16 cellular contexts compared by ENCODE assay signal in genomic region chr9:20557890-20558608, GRCh38.
DNase-seq lines count a peak whose midpoint lies in the region; ATAC-seq and TF ChIP-seq lines count a peak whose summit lies in the region.
"Had no signal": no experiment of that assay in that cellular context is flagged by ENCODE, and none has a peak within 500 bp of the region (broad histone marks: within the 10 kb centered on the region; RNA-seq: fewer than 3 reads in every experiment).

No MANE protein-coding gene starts in this region.

- CTCF ChIA-PET in mammary epithelial cell (lab: Charles Lee; ENCODE audit: low non-redundant PET): no interaction called here

- BruUV-seq in mammary epithelial cell (replicated peaks; lab: Mats Ljungman, UMichigan): TSS peak; percentile 66

- WGBS in mammary epithelial cell (ENCODE audit: low coverage, missing lambda C conversion rate): 79% methylated on average over 5 of the region's 5 CpGs

- H3K4me3 Mint-ChIP-seq in T-helper 17 cell: no peak overlapping the region
- H3K4me3 Mint-ChIP-seq: activated T-cell treated with anti-CD3 and anti-CD28 coated beads, Interleukin-2, amount 50 U/mL, for 4 hours; B cell had no signal

- peak overlapping the region; percentile 56 for H3K27ac Mint-ChIP-seq in T-helper 17 cell
- H3K27ac Mint-ChIP-seq: B cell had no signal

- no peaks in the 10 kb centered on the region for H4K20me1 ChIP-seq in mammary epithelial cell (ENCODE audit: insufficient read depth, low read length)

- H3K79me2 ChIP-seq in mammary epithelial cell (ENCODE audit: insufficient read depth, low read length): no peaks in the 10 kb centered on the region
- H3K79me2 ChIP-seq: parathyroid adenoma had no signal

- intact Hi-C loops in mammary epithelial cell (cut with micrococcal nuclease) (loop anchor here (1.0 to 10.0 kb wide), 3 partner anchors 63 to 633 kb away; partner anchors contain the start of gene FOCAD), breast epithelium (cut with DNase I; ENCODE audit: low total_unique reads) (no loop called here), uterus (cut with DNase I; ENCODE audit: low total_unique reads) (no loop called here)

- no peak overlapping the region for H2AFZ ChIP-seq in mammary epithelial cell (ENCODE audit: low read depth, low read length)
- H2AFZ ChIP-seq: parathyroid adenoma had no signal

- H3K9ac ChIP-seq in mammary epithelial cell (ENCODE audit: insufficient read depth, low read length): no peak overlapping the region
- H3K9ac ChIP-seq: parathyroid adenoma had no signal

- in situ Hi-C loops in mammary epithelial cell (cut with MboI; ENCODE audit: low sequenced_read_pairs in 2 of 2): no loop called here

- dilution Hi-C loops in mammary epithelial cell (cut with HindIII; ENCODE audit: low sequenced_read_pairs): no loop called here

- H3K36me3 ChIP-seq in mammary epithelial cell (ENCODE audit: insufficient read depth, low read length) (no peaks in the 10 kb centered on the region), breast epithelium (no peaks in the 10 kb centered on the region), uterus (no peaks in the 10 kb centered on the region)
- H3K36me3 ChIP-seq: lower lobe of right lung had no signal

- H3K27me3 ChIP-seq in mammary epithelial cell (ENCODE audit: insufficient read depth, low read length): no peaks in the 10 kb centered on the region
- H3K27me3 ChIP-seq in breast epithelium: no peaks in the 10 kb centered on the region
- H3K27me3 ChIP-seq in foreskin keratinocyte: no peaks in the 10 kb centered on the region
- no peaks in the 10 kb centered on the region for H3K27me3 ChIP-seq in uterus

- H3K4me3 ChIP-seq in mammary epithelial cell (replicated peaks in 1 of 3; ENCODE audit: insufficient read depth in 1 of 3, low read depth in 2 of 3, low read length in 3 of 3) (no peak overlapping the region), breast epithelium (no peak overlapping the region), uterus (no peak overlapping the region)
- H3K4me3 ChIP-seq: lower lobe of right lung had no signal

- no peak overlapping the region for H3K27ac ChIP-seq in mammary epithelial cell (ENCODE audit: insufficient read depth, low read depth, low read length)
- no peak overlapping the region for H3K27ac ChIP-seq in breast epithelium
- peak overlapping the region; percentile 80 for H3K27ac ChIP-seq in foreskin keratinocyte
- peak overlapping the region; percentile 38 to 69 for H3K27ac ChIP-seq in uterus
- H3K27ac ChIP-seq: lower lobe of right lung, parathyroid adenoma, RWPE1 had no signal

- no peaks in the 10 kb centered on the region for H3K27me3 Mint-ChIP-seq in T-helper 17 cell

- peaks cover 56% of the 10 kb centered on the region for H3K4me1 Mint-ChIP-seq in T-helper 17 cell

- H3K4me1 ChIP-seq in mammary epithelial cell (ENCODE audit: insufficient read depth, low read length): peaks cover 10% of the 10 kb centered on the region
- H3K4me1 ChIP-seq in breast epithelium: no peaks in the 10 kb centered on the region
- H3K4me1 ChIP-seq in foreskin keratinocyte: peaks cover 33% of the 10 kb centered on the region
- peaks cover 0 to 6% of the 10 kb centered on the region in 2 donors for H3K4me1 ChIP-seq in uterus

- no peaks in the 10 kb centered on the region for H3K36me3 Mint-ChIP-seq in T-helper 17 cell (ENCODE audit: low read depth)

- H3K9me3 ChIP-seq in mammary epithelial cell (replicated peaks; ENCODE audit: insufficient read depth, low read length) (no peaks in the 10 kb centered on the region), breast epithelium (no peaks in the 10 kb centered on the region), T-helper 17 cell (ENCODE audit: control insufficient read depth, low read length, poor library complexity, severe bottlenecking) (no peaks in the 10 kb centered on the region), uterus (no peaks in the 10 kb centered on the region)
- H3K9me3 ChIP-seq: lower lobe of right lung had no signal

- no peak overlapping the region for H3K4me2 ChIP-seq in mammary epithelial cell (ENCODE audit: insufficient read depth, low read depth, low read length)

- no peak for DNase-seq in mammary epithelial cell
- DNase-seq in breast epithelium (ENCODE audit: low spot score in 2 of 2): no peak
- no peak for DNase-seq in T-helper 17 cell
- DNase-seq in foreskin keratinocyte: no peak
- no peak for DNase-seq in uterus
- no peak for DNase-seq in HCEC 1CT
- no peak for DNase-seq in NCI-H2029 treated with DMSO at 0.1 percent for 48 hours (lab: John Stamatoyannopoulos, UW)
- no peak for DNase-seq in cerebellum (ENCODE audit: low spot score)
- DNase-seq: activated T-cell treated with anti-CD3 and anti-CD28 coated beads, Interleukin-2, amount 50 U/mL, for 4 hours; caudate nucleus; lower lobe of right lung; MM.1S; NCI-H2171 had no signal

- ATAC-seq in T-helper 17 cell (no peak), foreskin keratinocyte (no peak)

- TF ChIP-seq POLR2A in breast epithelium (IDR thresholded peaks at IDR 0.05) (no peak), uterus (IDR thresholded peaks at IDR 0.05) (no peak)

- TF ChIP-seq CTCF in mammary epithelial cell (conservative IDR thresholded peaks at IDR 0.05 in 1 of 2, IDR thresholded peaks at IDR 0.05 in 1 of 2; ENCODE audit: extremely low read depth in 1 of 2, insufficient read depth in 1 of 2, low read depth in 1 of 2, low read length in 2 of 2): no peak
- no peak for TF ChIP-seq CTCF in breast epithelium (IDR thresholded peaks at IDR 0.05)
- TF ChIP-seq CTCF in foreskin keratinocyte (conservative IDR thresholded peaks at IDR 0.05): no peak
- TF ChIP-seq CTCF in uterus (IDR thresholded peaks at IDR 0.05): no peak

Comparison
In these comparisons a context has a peak if more than half of its experiments do, and no peak if none do; other contexts are left out.
1. H3K27ac ChIP-seq: peak in foreskin keratinocyte (single experiment) and uterus (2 of 2); none in mammary epithelial cell (single experiment) and breast epithelium (0 of 2).